In genomic region chr1:1049318-1050165, GRCh38 we compare ENCODE assay signal across 35 cellular contexts. TPM values are rescaled to one million over a fixed set of nuclear protein-coding genes. Genes with fewer than 3 reads are reported as not detected.
"Had no signal": no experiment of that assay in that cellular context is flagged by ENCODE, and none has a peak within 500 bp of the region (broad histone marks: within the 10 kb centered on the region; RNA-seq: fewer than 3 reads in every experiment).

No MANE protein-coding gene starts in this region.

- H3K36me3 Mint-ChIP-seq: activated CD4-positive, alpha-beta memory T cell treated with anti-CD3 and anti-CD28 coated beads for 36 hours; natural killer cell treated with Interleukin-12 subunit alpha and Interleukin-12 subunit beta and Interleukin-15 and Interleukin-18, amount 100 ng/mL, for 72 hours had no signal

- H3K27ac ChIP-seq: adrenal gland, body of pancreas, cardiac muscle cell, coronary artery, gastrocnemius medialis, hepatocyte, left ventricle myocardium inferior, stomach, thyroid gland, upper lobe of left lung, vagina had no signal

- H3K4me3 Mint-ChIP-seq: activated CD4-positive, alpha-beta memory T cell treated with anti-CD3 and anti-CD28 coated beads for 36 hours; activated CD4-positive, alpha-beta T cell treated with anti-CD3 and anti-CD28 coated beads, Interleukin-2, amount 10 ng/mL, durations not matched to agents 24 days and 14 days; activated naive CD4-positive, alpha-beta T cell treated with anti-CD3 and anti-CD28 coated beads for 36 hours; activated naive CD8-positive, alpha-beta T cell treated with anti-CD3 and anti-CD28 coated beads for 36 hours; activated T-helper 1 cell treated with anti-CD3 and anti-CD28 coated beads, Interleukin-12 subunit alpha, Interleukin-12 subunit beta, Interleukin-2, Interleukin-4 antibody, amounts not matched to agents 30 ng/mL and 10 ng/mL and 1 ng/mL, durations not matched to agents 14 hours and 24 hours and 36 hours; natural killer cell treated with Interleukin-12 subunit alpha and Interleukin-12 subunit beta and Interleukin-15 and Interleukin-18, amount 100 ng/mL, for 72 hours had no signal

- H3K9me3 Mint-ChIP-seq: activated CD4-positive, alpha-beta memory T cell treated with anti-CD3 and anti-CD28 coated beads for 36 hours; activated CD4-positive, alpha-beta T cell treated with anti-CD3 and anti-CD28 coated beads, Interleukin-2, amount 10 ng/mL, durations not matched to agents 24 days and 14 days; activated naive CD8-positive, alpha-beta T cell treated with anti-CD3 and anti-CD28 coated beads for 36 hours; activated T-helper 1 cell treated with anti-CD3 and anti-CD28 coated beads, Interleukin-12 subunit alpha, Interleukin-12 subunit beta, Interleukin-2, Interleukin-4 antibody, amounts not matched to agents 30 ng/mL and 10 ng/mL and 1 ng/mL, durations not matched to agents 14 hours and 24 hours and 36 hours; natural killer cell treated with Interleukin-12 subunit alpha and Interleukin-12 subunit beta and Interleukin-15 and Interleukin-18, amount 100 ng/mL, for 72 hours had no signal

- H3K27ac Mint-ChIP-seq: activated CD4-positive, alpha-beta memory T cell treated with anti-CD3 and anti-CD28 coated beads for 36 hours; activated CD4-positive, alpha-beta T cell treated with anti-CD3 and anti-CD28 coated beads, Interleukin-2, amount 10 ng/mL, durations not matched to agents 24 days and 14 days; activated naive CD4-positive, alpha-beta T cell treated with anti-CD3 and anti-CD28 coated beads for 36 hours; activated naive CD8-positive, alpha-beta T cell treated with anti-CD3 and anti-CD28 coated beads for 36 hours; activated T-helper 1 cell treated with anti-CD3 and anti-CD28 coated beads, Interleukin-12 subunit alpha, Interleukin-12 subunit beta, Interleukin-2, Interleukin-4 antibody, amounts not matched to agents 30 ng/mL and 10 ng/mL and 1 ng/mL, durations not matched to agents 14 hours and 24 hours and 36 hours; natural killer cell treated with Interleukin-12 subunit alpha and Interleukin-12 subunit beta and Interleukin-15 and Interleukin-18, amount 100 ng/mL, for 72 hours had no signal

- H3K4me2 ChIP-seq: hepatocyte had no signal

- H3K79me2 ChIP-seq: hepatocyte had no signal

- H3K9me3 ChIP-seq: adrenal gland, body of pancreas, gastrocnemius medialis, left ventricle myocardium inferior, mucosa of descending colon, stomach, thyroid gland, upper lobe of left lung, vagina had no signal

- H2AFZ ChIP-seq: hepatocyte had no signal

- H3K27me3 ChIP-seq: adrenal gland, body of pancreas, cardiac muscle cell, dorsolateral prefrontal cortex, gastrocnemius medialis, hepatocyte, stomach, thyroid gland, upper lobe of left lung, vagina had no signal

- H3K4me1 ChIP-seq: adrenal gland, body of pancreas, gastrocnemius medialis, stomach, thyroid gland, upper lobe of left lung, vagina had no signal

- H3K27me3 Mint-ChIP-seq: activated CD4-positive, alpha-beta memory T cell treated with anti-CD3 and anti-CD28 coated beads for 36 hours; activated CD4-positive, alpha-beta T cell treated with anti-CD3 and anti-CD28 coated beads, Interleukin-2, amount 10 ng/mL, durations not matched to agents 24 days and 14 days; activated naive CD8-positive, alpha-beta T cell treated with anti-CD3 and anti-CD28 coated beads for 36 hours; natural killer cell treated with Interleukin-12 subunit alpha and Interleukin-12 subunit beta and Interleukin-15 and Interleukin-18, amount 100 ng/mL, for 72 hours had no signal

- ATAC-seq: body of pancreas; gastrocnemius medialis; natural killer cell treated with Interleukin-12 subunit alpha and Interleukin-12 subunit beta and Interleukin-15 and Interleukin-18, amount 100 ng/mL, for 72 hours; right cardiac atrium had no signal

- DNase-seq: activated CD4-positive, alpha-beta memory T cell treated with anti-CD3 and anti-CD28 coated beads for 36 hours; activated CD4-positive, alpha-beta T cell treated with anti-CD3 and anti-CD28 coated beads, Interleukin-2, amount 10 ng/mL, durations not matched to agents 24 days and 14 days; activated CD4-positive, CD25-positive, alpha-beta regulatory T cell treated with anti-CD3 and anti-CD28 coated beads, Interleukin-2, amount 50 U/mL, for 72 hours; activated CD8-positive, alpha-beta memory T cell treated with anti-CD3 and anti-CD28 coated beads, Interleukin-2, amount 50 U/mL, for 4 hours; activated effector memory CD4-positive, alpha-beta T cell treated with anti-CD3 and anti-CD28 coated beads, Interleukin-2, amount 50 U/mL, for 16 hours; activated naive CD4-positive, alpha-beta T cell treated with anti-CD3 and anti-CD28 coated beads for 36 hours; activated naive CD8-positive, alpha-beta T cell treated with anti-CD3 and anti-CD28 coated beads for 36 hours; activated T-cell treated with anti-CD3 and anti-CD28 coated beads, Interleukin-2, amount 50 U/mL, for 1 hour; adrenal gland; aorta; body of pancreas; dorsolateral prefrontal cortex; effector memory CD4-positive, alpha-beta T cell; erythroblast; gastrocnemius medialis; islet precursor cell; left ventricle myocardium inferior; mucosa of descending colon; right cardiac atrium; stimulated activated CD4-positive, alpha-beta T cell treated with anti-CD3 and anti-CD28 coated beads, Interleukin-2, amount 100 ng/mL, for 48 hours; stomach; T-helper 2 cell; thyroid gland had no signal

- H3K36me3 ChIP-seq: adrenal gland, gastrocnemius medialis had no signal

- H3K4me1 Mint-ChIP-seq: activated CD4-positive, alpha-beta T cell treated with anti-CD3 and anti-CD28 coated beads, Interleukin-2, amount 10 ng/mL, durations not matched to agents 24 days and 14 days; activated naive CD8-positive, alpha-beta T cell treated with anti-CD3 and anti-CD28 coated beads for 36 hours had no signal

- H3K4me3 ChIP-seq: adrenal gland, body of pancreas, cardiac muscle cell, coronary artery, dorsolateral prefrontal cortex, gastrocnemius medialis, hepatocyte, lung, mucosa of descending colon, stomach, thyroid gland, upper lobe of left lung, vagina had no signal

RNA-seq across cellular contexts. Expression of gene RNF223, which starts 24.6 kb away (rescaled TPM):
- total RNA-seq: activated CD4-positive, alpha-beta memory T cell treated with anti-CD3 and anti-CD28 coated beads for 36 hours; activated CD4-positive, alpha-beta T cell treated with anti-CD3 and anti-CD28 coated beads, Interleukin-2, amount 10 ng/mL, durations not matched to agents 24 days and 14 days; activated CD8-positive, alpha-beta memory T cell treated with anti-CD3 and anti-CD28 coated beads for 36 hours; activated naive CD4-positive, alpha-beta T cell treated with anti-CD3 and anti-CD28 coated beads for 36 hours; activated naive CD8-positive, alpha-beta T cell treated with anti-CD3 and anti-CD28 coated beads for 36 hours; adrenal gland; aorta; cerebellum; gastrocnemius medialis; left ventricle myocardium inferior; mesenteric fat pad; natural killer cell treated with Interleukin-12 subunit alpha and Interleukin-12 subunit beta and Interleukin-15 and Interleukin-18, amount 100 ng/mL, for 72 hours; omental fat pad; right cardiac atrium; thyroid gland had no signal
- polyA plus RNA-seq: aorta, cardiac muscle cell, right cardiac atrium had no signal

RNA-seq across cellular contexts. Expression of gene HES4, which starts 49.6 kb away (rescaled TPM):
- total RNA-seq: natural killer cell treated with Interleukin-12 subunit alpha and Interleukin-12 subunit beta and Interleukin-15 and Interleukin-18, amount 100 ng/mL, for 72 hours had no signal
